2 cellular contexts compared by ENCODE assay signal in the genomic region with DNA sequence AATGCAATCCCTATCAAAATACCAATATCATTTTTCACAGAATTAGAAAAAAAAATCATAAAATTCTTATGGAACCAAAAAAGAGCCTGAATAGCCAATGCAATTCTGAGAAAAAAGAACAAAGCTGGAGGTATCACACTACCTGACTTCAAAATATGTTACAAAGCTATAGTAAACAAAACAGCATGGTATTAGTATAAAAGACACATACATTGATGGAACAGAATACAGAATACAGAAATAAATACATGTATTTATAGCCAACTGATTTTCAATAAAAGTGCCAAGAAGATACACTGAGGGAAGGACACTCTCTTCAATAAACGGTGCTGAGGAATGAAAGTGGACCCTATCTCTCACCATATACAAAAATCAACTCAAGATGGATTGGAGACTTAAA.
TF ChIP-seq lines count a peak whose summit lies in the region.

No MANE protein-coding gene starts in this region.

TF ChIP-seq in HepG2, 621 proteins besides CTCF, POLR2A, EP300 and RAD21:
- TF ChIP-seq CHD4 (IDR thresholded peaks at IDR 0.05; ENCODE audit: borderline replicate concordance, low read length) (peak; percentile 70; the same call in 1 of the 2 replicates), ZBTB7B (CRISPR knock-in tag; IDR thresholded peaks at IDR 0.05) (no peak)
- TF ChIP-seq, protein P1, sequence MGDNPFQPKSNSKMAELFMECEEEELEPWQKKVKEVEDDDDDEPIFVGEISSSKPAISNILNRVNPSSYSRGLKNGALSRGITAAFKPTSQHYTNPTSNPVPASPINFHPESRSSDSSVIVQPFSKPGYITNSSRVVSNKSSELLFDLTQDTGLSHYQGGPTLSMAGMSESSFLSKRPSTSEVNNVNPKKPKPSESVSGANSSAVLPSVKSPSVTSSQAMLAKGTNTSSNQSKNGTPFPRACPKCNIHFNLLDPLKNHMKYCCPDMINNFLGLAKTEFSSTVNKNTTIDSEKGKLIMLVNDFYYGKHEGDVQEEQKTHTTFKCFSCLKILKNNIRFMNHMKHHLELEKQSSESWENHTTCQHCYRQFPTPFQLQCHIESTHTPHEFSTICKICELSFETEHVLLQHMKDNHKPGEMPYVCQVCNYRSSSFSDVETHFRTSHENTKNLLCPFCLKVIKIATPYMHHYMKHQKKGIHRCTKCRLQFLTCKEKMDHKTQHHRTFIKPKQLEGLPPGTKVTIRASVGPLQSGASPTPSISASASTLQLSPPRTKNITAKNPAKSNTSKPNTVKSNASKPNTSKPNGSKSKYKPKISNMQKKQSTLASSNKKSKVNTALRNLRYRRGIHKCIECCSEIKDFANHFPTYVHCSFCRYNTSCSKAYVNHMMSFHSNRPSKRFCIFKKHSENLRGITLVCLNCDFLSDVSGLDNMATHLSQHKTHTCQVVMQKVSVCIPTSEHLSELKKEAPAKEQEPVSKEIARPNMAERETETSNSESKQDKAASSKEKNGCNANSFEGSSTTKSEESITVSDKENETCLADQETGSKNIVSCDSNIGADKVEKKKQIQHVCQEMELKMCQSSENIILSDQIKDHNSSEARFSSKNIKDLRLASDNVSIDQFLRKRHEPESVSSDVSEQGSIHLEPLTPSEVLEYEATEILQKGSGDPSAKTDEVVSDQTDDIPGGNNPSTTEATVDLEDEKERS (CRISPR knock-in tag; IDR thresholded peaks at IDR 0.05) = peak; percentile 65; the same call in 1 of the 2 replicates

TF ChIP-seq in K562, 482 proteins besides CTCF, POLR2A, EP300 and RAD21:
- no peak for TF ChIP-seq MTF1 (CRISPR knock-in tag; IDR thresholded peaks at IDR 0.05; ENCODE audit: borderline replicate concordance)
- no peak for TF ChIP-seq GTF2A2 (tag; IDR thresholded peaks at IDR 0.05)
- peak; percentile 73; the same call in 1 of the 2 replicates for TF ChIP-seq TRIM28 (IDR thresholded peaks at IDR 0.05)
- TF ChIP-seq BCOR (IDR thresholded peaks at IDR 0.05) = peak; percentile 79
- peak; percentile 79; the same call in 1 of the 2 replicates for TF ChIP-seq ZNF583 (CRISPR knock-in tag; IDR thresholded peaks at IDR 0.05)
- peak; percentile 87 for TF ChIP-seq RBM25 (IDR thresholded peaks at IDR 0.05; ENCODE audit: low read depth, low read length, severe bottlenecking)
